ENCODE assay signal across 17 cellular contexts in the genomic region with DNA sequence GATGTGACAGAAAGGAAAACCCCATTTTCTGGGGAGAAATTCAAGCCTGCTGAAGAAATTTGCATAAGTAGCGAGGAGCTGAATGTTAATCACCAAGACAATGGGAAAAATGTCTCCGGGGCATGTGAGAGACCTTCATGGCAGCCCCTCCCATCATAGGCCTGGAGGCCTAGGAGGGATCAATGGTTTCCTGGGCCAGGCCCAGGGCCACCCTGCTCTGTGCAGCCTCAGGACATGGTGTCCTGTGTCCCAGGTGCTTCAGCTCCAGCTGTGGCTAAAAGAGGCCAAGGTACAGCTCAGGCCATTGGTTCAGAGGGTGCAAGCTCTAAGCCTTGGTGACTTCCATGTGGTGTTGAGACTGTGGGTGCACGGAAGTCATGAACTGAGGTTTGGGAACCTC.
"Had no signal": no experiment of that assay in that cellular context is flagged by ENCODE, and none has a peak within 500 bp of the region (broad histone marks: within the 10 kb centered on the region; RNA-seq: fewer than 3 reads in every experiment).

No MANE protein-coding gene starts in this region.

- H3K9me3 ChIP-seq: stomach, suprapubic skin, testis, thoracic aorta, thyroid gland, tibial artery, tibial nerve, transverse colon, upper lobe of left lung, upper lobe of right lung, uterus, vagina had no signal

- H3K27ac ChIP-seq: stomach, suprapubic skin, testis, thoracic aorta, thyroid gland, tibial artery, tibial nerve, transverse colon, upper lobe of left lung, upper lobe of right lung, uterus, vagina had no signal

- H3K4me1 ChIP-seq: stomach, suprapubic skin, testis, thyroid gland, tibial artery, tibial nerve, transverse colon, upper lobe of left lung, upper lobe of right lung, uterus, vagina had no signal

- H3K36me3 ChIP-seq: stomach, suprapubic skin, thoracic aorta, thyroid gland, tibial artery, tibial nerve, transverse colon, upper lobe of left lung, upper lobe of right lung, uterus, vagina had no signal

- ATAC-seq: stimulated activated effector memory CD8-positive, alpha-beta T cell treated with anti-CD3 and anti-CD28 coated beads, Interleukin-12 subunit alpha, Interleukin-12 subunit beta, amount 100 ng/mL, for 72 hours; stimulated activated memory B cell treated with anti-CD40 and anti-IgM and Interleukin-4, amounts not matched to agents 10 μg/mL and 1 μg/mL and 100 μg/mL, for 72 hours; stimulated activated naive B cell treated with anti-CD40 and anti-IgM and Interleukin-4, amounts not matched to agents 10 μg/mL and 1 μg/mL and 100 μg/mL, for 72 hours; stimulated activated naive CD8-positive, alpha-beta T cell treated with anti-CD3 and anti-CD28 coated beads, Interleukin-15, amount 100 ng/mL, for 72 hours; stimulated activated naive CD8-positive, alpha-beta T cell treated with anti-CD3 and anti-CD28 coated beads, Interleukin-15, Interleukin-2, amounts not matched to agents 100 U/mL and 50 U/mL, for 24 hours; upper lobe of right lung had no signal

- H3K4me3 ChIP-seq: stomach, suprapubic skin, testis, thoracic aorta, thyroid gland, tibial artery, tibial nerve, transverse colon, upper lobe of left lung, upper lobe of right lung, uterus, vagina had no signal
